Comparison of ENCODE assay signal across 1 cellular context in genomic region chr3:51538459-51539290, GRCh38.
A peak's percentile ranks its signal among the peaks of the same experiment; 100 is the strongest.
TF ChIP-seq lines count a peak whose summit lies in the region.

Gene RAD54L2, plus strand, starts transcription at chr3:51538719. Its CDS starts 51,702 bp downstream, at chr3:51590421.

TF ChIP-seq in HepG2, 621 proteins besides CTCF, POLR2A, EP300 and RAD21 (continued from another document and continues in another):
- TF ChIP-seq ZNF318 (CRISPR knock-in tag; IDR thresholded peaks at IDR 0.05) (no peak), ZNF678 (CRISPR knock-in tag; IDR thresholded peaks at IDR 0.05) (no peak), HMG20A (CRISPR knock-in tag; IDR thresholded peaks at IDR 0.05; ENCODE audit: borderline replicate concordance) (no peak), HOXA9 (CRISPR knock-in tag; IDR thresholded peaks at IDR 0.05; ENCODE audit: borderline replicate concordance) (no peak), NAIF1 (CRISPR knock-in tag; IDR thresholded peaks at IDR 0.05; ENCODE audit: borderline replicate concordance) (peak; percentile 72; the same call in 1 of the 2 replicates), ZNF280D (CRISPR knock-in tag; IDR thresholded peaks at IDR 0.05) (0 out of 2 replicates have a peak, but pooled peaks have one; percentile 57), ZNF766 (CRISPR knock-in tag; IDR thresholded peaks at IDR 0.05; ENCODE audit: borderline replicate concordance) (peak; percentile 91), ZNF644 (CRISPR knock-in tag; IDR thresholded peaks at IDR 0.05; ENCODE audit: low read depth) (no peak), ARID2 (CRISPR knock-in tag; IDR thresholded peaks at IDR 0.05; ENCODE audit: borderline replicate concordance) (peak; percentile 62; the same call in 1 of the 2 replicates), NFKB2 (CRISPR knock-in tag; IDR thresholded peaks at IDR 0.05; ENCODE audit: borderline replicate concordance) (peak; percentile 92), SIX4 (CRISPR knock-in tag; IDR thresholded peaks at IDR 0.05) (peak; percentile 62), ELF4 (CRISPR knock-in tag; IDR thresholded peaks at IDR 0.05; ENCODE audit: borderline replicate concordance) (no peak), SNAPC4 (CRISPR knock-in tag; IDR thresholded peaks at IDR 0.05) (no peak; the same call in 1 of the 2 replicates), ERF (CRISPR knock-in tag; IDR thresholded peaks at IDR 0.05) (peak; percentile 89), MLLT10 (CRISPR knock-in tag; IDR thresholded peaks at IDR 0.05) (no peak), UBTF (CRISPR knock-in tag; IDR thresholded peaks at IDR 0.05) (peak; percentile 99), RBAK (CRISPR knock-in tag; IDR thresholded peaks at IDR 0.05) (no peak), PITX1 (CRISPR knock-in tag; IDR thresholded peaks at IDR 0.05) (peak; percentile 57), KDM2A (CRISPR knock-in tag; IDR thresholded peaks at IDR 0.05; ENCODE audit: borderline replicate concordance, low read depth) (peak; percentile 99), ZNF562 (CRISPR knock-in tag; IDR thresholded peaks at IDR 0.05; ENCODE audit: borderline replicate concordance) (no peak; the same call in 1 of the 2 replicates), TBX2 (CRISPR knock-in tag; IDR thresholded peaks at IDR 0.05; ENCODE audit: borderline replicate concordance) (peak; percentile 84), MEF2D (CRISPR knock-in tag; IDR thresholded peaks at IDR 0.05) (no peak), TEAD2 (CRISPR knock-in tag; IDR thresholded peaks at IDR 0.05) (no peak), ZNF598 (CRISPR knock-in tag; IDR thresholded peaks at IDR 0.05; ENCODE audit: borderline replicate concordance) (no peak), ZNF367 (CRISPR knock-in tag; IDR thresholded peaks at IDR 0.05; ENCODE audit: borderline replicate concordance) (no peak), PHF5A (CRISPR knock-in tag; IDR thresholded peaks at IDR 0.05; ENCODE audit: low read depth, unreplicated experiment) (peak; percentile 96), ZNF263 (CRISPR knock-in tag; IDR thresholded peaks at IDR 0.05) (no peak), ZNF382 (CRISPR knock-in tag; IDR thresholded peaks at IDR 0.05; ENCODE audit: borderline replicate concordance) (no peak), SRSF9 (IDR thresholded peaks at IDR 0.05; ENCODE audit: borderline replicate concordance, insufficient read depth, low read depth, low read length, poor library complexity, severe bottlenecking) (no peak), ZNF142 (CRISPR knock-in tag; IDR thresholded peaks at IDR 0.05) (peak; percentile 98), ZBTB42 (CRISPR knock-in tag; IDR thresholded peaks at IDR 0.05) (no peak)
